In the genomic region with DNA sequence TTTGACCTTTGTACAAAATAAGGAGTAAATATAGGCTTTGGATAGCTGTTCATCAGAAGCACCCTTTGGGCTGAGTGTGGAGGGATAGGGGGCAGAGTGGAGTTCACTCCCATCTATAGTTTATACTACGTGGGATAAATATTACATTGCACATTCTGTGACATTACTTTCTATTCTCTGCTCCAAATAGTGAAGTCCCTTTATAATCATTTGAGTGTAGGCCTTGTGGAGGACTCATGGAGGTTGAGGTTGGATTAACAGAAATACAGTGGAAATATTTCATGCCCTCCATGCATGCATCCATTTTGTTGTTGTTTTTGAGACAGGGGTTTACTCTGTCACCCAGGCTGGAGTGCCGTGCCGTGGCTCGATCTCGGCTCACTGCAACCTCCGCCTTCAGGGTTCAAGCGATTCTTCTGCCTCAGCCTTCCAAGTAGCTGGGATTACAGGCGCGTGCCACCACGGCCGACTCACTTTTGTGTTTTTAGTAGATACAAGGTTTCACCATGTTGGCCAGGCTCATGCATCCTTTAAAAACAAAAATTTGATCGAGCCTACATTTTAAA, we compare ENCODE assay signal across 8 cellular contexts. TPM values are rescaled to one million over a fixed set of nuclear protein-coding genes. Genes with fewer than 3 reads are reported as not detected.
DNase-seq lines count a peak whose midpoint lies in the region; ATAC-seq and TF ChIP-seq lines count a peak whose summit lies in the region.

No MANE protein-coding gene starts in this region.

- H3K4me3 Mint-ChIP-seq in activated CD8-positive, alpha-beta T cell treated with anti-CD3 and anti-CD28 coated beads for 36 hours: peak overlapping the region; percentile 86

- CTCF ChIA-PET in activated CD8-positive, alpha-beta T cell treated with anti-CD3 and anti-CD28 coated beads for 36 hours (lab: Charles Lee): interaction anchor here (0.8 kb wide), 2 partner anchors 11 to 284 kb away, joined by 3 read pairs; no protein-coding TSS in a partner anchor

- no peaks in the 10 kb centered on the region for H3K27me3 Mint-ChIP-seq in activated CD8-positive, alpha-beta T cell treated with anti-CD3 and anti-CD28 coated beads for 36 hours

- intact Hi-C loops in activated CD8-positive, alpha-beta T cell treated with anti-CD3 and anti-CD28 coated beads for 36 hours (cut with micrococcal nuclease): no loop called here

- no peak for TF ChIP-seq CTCF in GM20000 (IDR thresholded peaks at IDR 0.05; ENCODE audit: extremely low read depth, missing control alignments)
- no peak for TF ChIP-seq CTCF in activated CD8-positive, alpha-beta T cell treated with anti-CD3 and anti-CD28 coated beads for 36 hours (IDR thresholded peaks at IDR 0.05)
- peak; percentile 43 for TF ChIP-seq CTCF in retinal pigment epithelial cell (conservative IDR thresholded peaks at IDR 0.05; ENCODE audit: low read depth, low read length)

- in situ Hi-C loops in ACHN (cut with HindIII; ENCODE audit: low pct_ligation_motif_present, low pct_unique_long_range_greater_than_20kb, low sequenced_read_pairs): no loop called here

- peaks cover 32% of the 10 kb centered on the region for H3K4me1 Mint-ChIP-seq in activated CD8-positive, alpha-beta T cell treated with anti-CD3 and anti-CD28 coated beads for 36 hours (ENCODE audit: low read depth)

- no peaks in the 10 kb centered on the region for H3K9me3 Mint-ChIP-seq in activated CD8-positive, alpha-beta T cell treated with anti-CD3 and anti-CD28 coated beads for 36 hours

- H3K27ac Mint-ChIP-seq in activated CD8-positive, alpha-beta T cell treated with anti-CD3 and anti-CD28 coated beads for 36 hours: peak overlapping the region; percentile 83

- no peak for ATAC-seq in activated CD8-positive, alpha-beta T cell treated with anti-CD3 and anti-CD28 coated beads for 36 hours
- no peak for ATAC-seq in GM19463 (IDR thresholded peaks at IDR 0.05; ENCODE audit: unreplicated experiment)

- H3K4me3 ChIP-seq in retinal pigment epithelial cell (ENCODE audit: low read length): peak overlapping the region; percentile 82

- DNase-seq in ACHN (peak; percentile 47), GM20000 (ENCODE audit: low spot score) (peak; percentile 42), glomerular visceral epithelial cell (ENCODE audit: extremely low spot score) (peak; percentile 7), retinal pigment epithelial cell (ENCODE audit: low read depth) (no peak), NCI-H524 treated with DMSO at 0.1 percent for 48 hours (lab: John Stamatoyannopoulos, UW) (no peak), dedifferentiated amniotic fluid mesenchymal stem cell (ENCODE audit: extremely low spot score) (no peak)
- peak; percentile 37 for DNase-seq in activated CD8-positive, alpha-beta T cell treated with anti-CD3 and anti-CD28 coated beads for 36 hours

- POLR2A ChIA-PET in activated CD8-positive, alpha-beta T cell treated with anti-CD3 and anti-CD28 coated beads for 36 hours (lab: Charles Lee): interaction anchor here (0.7 kb wide), 1 partner anchor 11 kb away, joined by 3 read pairs; no protein-coding TSS in a partner anchor

- H3K36me3 Mint-ChIP-seq in activated CD8-positive, alpha-beta T cell treated with anti-CD3 and anti-CD28 coated beads for 36 hours (ENCODE audit: low read depth): no peaks in the 10 kb centered on the region

RNA-seq across cellular contexts. Expression of gene CHPT1, which starts 1.4 kb away (rescaled TPM):
- 10 to 100 TPM; 15.2 to 15.8 TPM for total RNA-seq in activated CD8-positive, alpha-beta T cell treated with anti-CD3 and anti-CD28 coated beads for 36 hours

RNA-seq across cellular contexts. Expression of gene SYCP3, which starts 40.4 kb away (rescaled TPM):
- under 1 TPM; 0.09 to 0.36 TPM for total RNA-seq in activated CD8-positive, alpha-beta T cell treated with anti-CD3 and anti-CD28 coated beads for 36 hours

Comparison
In these comparisons a context has a peak if more than half of its experiments do, and no peak if none do; other contexts are left out.
1. DNase-seq: peak in ACHN (single experiment), GM20000 (single experiment), activated CD8-positive, alpha-beta T cell treated with anti-CD3 and anti-CD28 coated beads for 36 hours (single experiment) and glomerular visceral epithelial cell (single experiment); none in retinal pigment epithelial cell (single experiment), NCI-H524 treated with DMSO at 0.1 percent for 48 hours (single experiment) and dedifferentiated amniotic fluid mesenchymal stem cell (single experiment).